ENCODE assay signal across 8 cellular contexts in the genomic region with DNA sequence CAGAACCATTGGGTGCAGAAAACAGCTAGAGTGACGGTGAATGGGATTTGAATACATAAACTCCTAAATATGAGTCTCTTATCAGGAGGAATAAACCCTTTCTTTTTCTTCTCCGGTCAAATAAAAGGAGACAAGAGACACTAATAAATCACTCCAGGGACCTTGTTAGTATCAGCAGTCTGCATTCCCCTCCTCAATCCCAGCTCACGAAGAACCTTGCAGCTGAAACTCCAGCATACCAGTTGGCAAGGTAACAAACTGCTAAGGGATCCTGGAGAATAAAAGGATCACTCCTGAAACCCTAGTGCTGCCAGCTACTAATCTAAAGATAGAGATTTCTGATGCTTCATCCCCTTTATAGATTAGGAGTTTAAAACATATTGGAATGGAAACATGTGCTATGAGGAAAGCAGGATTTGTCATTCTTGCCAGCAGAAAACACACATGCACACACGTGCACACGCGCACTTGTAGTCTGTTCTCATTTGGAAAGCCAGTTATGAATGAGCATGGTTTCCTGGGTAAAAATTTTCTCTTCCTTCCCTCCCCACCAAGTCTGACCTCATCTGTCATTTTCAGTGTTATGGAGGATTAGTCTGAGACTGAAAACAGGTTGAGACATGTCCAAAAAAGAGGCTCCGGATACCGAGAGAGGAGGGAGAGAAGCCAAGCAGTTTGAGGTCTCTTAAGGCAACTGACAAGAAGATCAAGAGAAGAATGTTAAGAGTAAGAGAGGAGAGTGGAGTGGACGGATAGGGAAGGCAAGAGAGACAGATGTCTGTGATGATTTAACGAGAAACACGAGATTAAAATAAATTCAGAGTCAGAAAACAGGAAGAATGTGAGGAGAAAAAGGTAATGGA. TPM values are rescaled to one million over a fixed set of nuclear protein-coding genes. Genes with fewer than 3 reads are reported as not detected.
DNase-seq lines count a peak whose midpoint lies in the region; ATAC-seq and TF ChIP-seq lines count a peak whose summit lies in the region.

No MANE protein-coding gene starts in this region.

- CTCF ChIA-PET in CD4-positive, alpha-beta T cell (lab: Charles Lee), result interaction anchor here (0.9 to 1.5 kb wide), 3 partner anchors 9 to 43 kb away, joined by 3 to 5 read pairs (median 3); no protein-coding TSS in a partner anchor
- CTCF ChIA-PET in PC-9 (lab: Charles Lee), result no interaction called here

- peaks cover 7% of the 10 kb centered on the region; the same call in 1 of the 2 replicates for H4K20me1 ChIP-seq in PC-9 (ENCODE audit: insufficient read depth)

- no peak for TF ChIP-seq CTCF in CD4-positive, alpha-beta T cell (IDR thresholded peaks at IDR 0.05)
- TF ChIP-seq CTCF in PC-9 (conservative IDR thresholded peaks at IDR 0.05) (no peak), spleen (IDR thresholded peaks at IDR 0.05 in 8 of 11, conservative IDR thresholded peaks at IDR 0.05 in 3 of 11) (no peak)

- H3K36me3 ChIP-seq in PC-9 (ENCODE audit: low read depth) (peaks cover 7% of the 10 kb centered on the region), spleen (peaks cover 0 to 11% (median 3%) of the 10 kb centered on the region in 6 donors)

- no TSS peak for BruUV-seq in PC-9 (replicated peaks; lab: Mats Ljungman, UMichigan)

- H3K79me2 ChIP-seq in PC-9 (ENCODE audit: low read depth), result peaks cover 42% of the 10 kb centered on the region

- H2AFZ ChIP-seq in PC-9, result no peak overlapping the region

- peaks cover 82% of the 10 kb centered on the region for H3F3A ChIP-seq in PC-9 (ENCODE audit: insufficient read depth, low read depth)

- H3K4me3 ChIP-seq in PC-9 (no peak overlapping the region), spleen (no peak overlapping the region)

- no peaks in the 10 kb centered on the region for H3K9me2 ChIP-seq in PC-9 (ENCODE audit: insufficient read depth)

- no peaks in the 10 kb centered on the region for H3K27me3 Mint-ChIP-seq in CD4-positive, alpha-beta T cell
- H3K27me3 Mint-ChIP-seq in stimulated activated naive CD8-positive, alpha-beta T cell treated with anti-CD3 and anti-CD28 coated beads, Interleukin-15, amount 100 ng/mL, for 72 hours, result no peaks in the 10 kb centered on the region

- H3K27me3 ChIP-seq in CD4-positive, alpha-beta T cell (ENCODE audit: control insufficient read depth, insufficient read depth, low read length), result no peaks in the 10 kb centered on the region
- H3K27me3 ChIP-seq in PC-9 (ENCODE audit: insufficient read depth, low read depth) (no peaks in the 10 kb centered on the region), spleen (replicated peaks in 1 of 7) (no peaks in the 10 kb centered on the region)

- no peak for TF ChIP-seq POLR2A in spleen (IDR thresholded peaks at IDR 0.05)

- no peaks in the 10 kb centered on the region for H3K9me3 ChIP-seq in CD4-positive, alpha-beta T cell (ENCODE audit: control insufficient read depth, low read length)
- H3K9me3 ChIP-seq in PC-9 (ENCODE audit: insufficient read depth, low read depth) (no peaks in the 10 kb centered on the region), spleen (no peaks in the 10 kb centered on the region)

- H3K27ac ChIP-seq in CD4-positive, alpha-beta T cell (ENCODE audit: low read depth, low read length), result no peak overlapping the region
- H3K27ac ChIP-seq in PC-9, result peak overlapping the region; percentile 96
- peak overlapping the region in 3 of 8 donors; percentile 13 to 51 (median 22) for H3K27ac ChIP-seq in spleen

- intact Hi-C loops in CD4-positive, alpha-beta T cell (cut with DNase I, micrococcal nuclease), result loop anchor here in 1 of 2 experiments (10.0 kb wide), 3 partner anchors 935 to 1215 kb away; a partner anchor contains a TSS
- intact Hi-C loops in PC-9 (cut with micrococcal nuclease; ENCODE audit: unreplicated experiment), result loop anchor here (1.0 kb wide), 1 partner anchor 20 kb away; no protein-coding TSS in a partner anchor
- intact Hi-C loops in spleen (cut with DNase I; ENCODE audit: low total_unique reads), result no loop called here

- ATAC-seq in CD4-positive, alpha-beta T cell (ENCODE audit: poor library complexity), result peak; percentile 65
- ATAC-seq in GM18873 (IDR thresholded peaks at IDR 0.05; ENCODE audit: low FRiP score, unreplicated experiment) (peak; percentile 56), HG03064 (IDR thresholded peaks at IDR 0.05; ENCODE audit: low read depth, unreplicated experiment) (peak; percentile 55)
- peak; percentile 87 for ATAC-seq in stimulated activated naive CD8-positive, alpha-beta T cell treated with anti-CD3 and anti-CD28 coated beads, Interleukin-15, amount 100 ng/mL, for 72 hours

- peak overlapping the region; percentile 0 for H3K4me3 Mint-ChIP-seq in CD4-positive, alpha-beta T cell
- peak overlapping the region; percentile 69 to 91 for H3K4me3 Mint-ChIP-seq in stimulated activated naive CD8-positive, alpha-beta T cell treated with anti-CD3 and anti-CD28 coated beads, Interleukin-15, amount 100 ng/mL, for 72 hours

- no peak for DNase-seq in CD4-positive, alpha-beta T cell
- peak in 1 of 2 experiments; percentile 11 for DNase-seq in PC-9
- peak; percentile 41 for DNase-seq in dermis blood vessel endothelial cell
- DNase-seq in stimulated activated naive CD8-positive, alpha-beta T cell treated with anti-CD3 and anti-CD28 coated beads, Interleukin-15, amount 100 ng/mL, for 72 hours, result peak; percentile 40 to 62
- DNase-seq in epidermal melanocyte (ENCODE audit: insufficient read length, low spot score), result no peak
- no peak for DNase-seq in spleen

- POLR2A ChIA-PET in CD4-positive, alpha-beta T cell (lab: Charles Lee), result interaction anchor here (0.6 to 11.2 kb wide), 3 partner anchors 9 to 76 kb away, joined by 3 to 231 read pairs (median 4); a partner anchor contains a TSS
- POLR2A ChIA-PET in PC-9 (lab: Charles Lee; ENCODE audit: unreplicated experiment), result interaction anchor here (0.6 to 1.1 kb wide), 2 partner anchors 34 to 36 kb away, joined by 3 to 4 read pairs; no protein-coding TSS in a partner anchor

- peaks cover 47% of the 10 kb centered on the region for H3K4me1 Mint-ChIP-seq in CD4-positive, alpha-beta T cell (ENCODE audit: low read depth)
- H3K4me1 Mint-ChIP-seq in stimulated activated naive CD8-positive, alpha-beta T cell treated with anti-CD3 and anti-CD28 coated beads, Interleukin-15, amount 100 ng/mL, for 72 hours, result peaks cover 97% of the 10 kb centered on the region

- peak overlapping the region; percentile 99 for H3K4me2 ChIP-seq in PC-9

- no peaks in the 10 kb centered on the region for H3K9me3 Mint-ChIP-seq in CD4-positive, alpha-beta T cell
- H3K9me3 Mint-ChIP-seq in stimulated activated naive CD8-positive, alpha-beta T cell treated with anti-CD3 and anti-CD28 coated beads, Interleukin-15, amount 100 ng/mL, for 72 hours, result no peaks in the 10 kb centered on the region

- 22 to 32% (median 24%) methylated on average over 11 of the region's 11 CpGs for WGBS in spleen, 5 donors

- peak overlapping the region; percentile 3 for H3K27ac Mint-ChIP-seq in CD4-positive, alpha-beta T cell
- H3K27ac Mint-ChIP-seq in stimulated activated naive CD8-positive, alpha-beta T cell treated with anti-CD3 and anti-CD28 coated beads, Interleukin-15, amount 100 ng/mL, for 72 hours, result peak overlapping the region; percentile 98 to 99

- H3K4me1 ChIP-seq in PC-9 (replicated peaks; ENCODE audit: insufficient read depth), result peaks cover 68% of the 10 kb centered on the region
- peaks cover 26 to 99% (median 78%) of the 10 kb centered on the region in 6 donors for H3K4me1 ChIP-seq in spleen

- H3K36me3 Mint-ChIP-seq in CD4-positive, alpha-beta T cell (ENCODE audit: low read depth), result no peaks in the 10 kb centered on the region

RNA-seq across cellular contexts. Expression of a gene that starts 10.9 kb away (rescaled TPM):
- 10 to 100 TPM; 53.8 to 54.1 TPM for total RNA-seq in CD4-positive, alpha-beta T cell
- 21.2 and 23.4 TPM in 2 replicates for total RNA-seq in PC-9 (2021)
- 26.6 and 29.1 TPM in 2 replicates for total RNA-seq in dermis blood vessel endothelial cell
- total RNA-seq in spleen, result 10 to 100 TPM; 33.4 to 62.3 (median 40.8) TPM
- polyA plus RNA-seq in spleen, result 10 to 100 TPM; 21.3 to 33.9 (median 32.7) TPM

Comparison
In these comparisons a context has a peak if more than half of its experiments do, and no peak if none do; other contexts are left out.
1. DNase-seq: peak in dermis blood vessel endothelial cell (single experiment) and stimulated activated naive CD8-positive, alpha-beta T cell treated with anti-CD3 and anti-CD28 coated beads, Interleukin-15, amount 100 ng/mL, for 72 hours (2 of 2); none in CD4-positive, alpha-beta T cell (0 of 10), epidermal melanocyte (single experiment) and spleen (single experiment).
2. Peak in every context shown above with its lines, with median percentiles within 50 percentile points of each other: ATAC-seq.